Comparison of ENCODE assay signal across 28 cellular contexts in genomic region chr4:182770969-182771330, GRCh38.
DNase-seq lines count a peak whose midpoint lies in the region; ATAC-seq and TF ChIP-seq lines count a peak whose summit lies in the region.
"Had no signal": no experiment of that assay in that cellular context is flagged by ENCODE, and none has a peak within 500 bp of the region (broad histone marks: within the 10 kb centered on the region; RNA-seq: fewer than 3 reads in every experiment).

No MANE protein-coding gene starts in this region.

- WGBS in HUES64: 52% methylated on average over 2 of the region's 2 CpGs

- DNase-seq in ELF-1 (ENCODE audit: low read depth, low spot score): peak; percentile 49
- DNase-seq in choroid plexus epithelial cell (ENCODE audit: low read depth): peak; percentile 80
- peak; percentile 63 for DNase-seq in iPS-NIHi7 (ENCODE audit: extremely low spot score)
- no peak for DNase-seq in kidney tubule cell (ENCODE audit: low spot score)
- DNase-seq in activated CD4-positive, alpha-beta T cell treated with anti-CD3 and anti-CD28 coated beads for 48 hours: no peak
- DNase-seq: activated CD4-positive, alpha-beta memory T cell treated with anti-CD3 and anti-CD28 coated beads for 36 hours; activated CD4-positive, CD25-positive, alpha-beta regulatory T cell treated with anti-CD3 and anti-CD28 coated beads, Interleukin-2, amount 50 U/mL, for 72 hours; activated naive CD4-positive, alpha-beta T cell treated with Interleukin-2 at 50 U/mL for 16 hours; AML-193; CD4-positive, CD25-positive, alpha-beta regulatory T cell; DND-41; hypothalamus; lower lobe of right lung; mucosa of descending colon; NCI-H1105; NCI-H2171; NCI-H524 treated with DMSO at 0.1 percent for 48 hours; ovary; PC-3; stimulated activated CD4-positive, alpha-beta T cell treated with anti-CD3 and anti-CD28 coated beads, Interleukin-15, amount 100 ng/mL, for 24 hours; stimulated activated CD4-positive, alpha-beta T cell treated with anti-CD3 and anti-CD28 coated beads, Interleukin-4, amount 100 ng/mL, for 4 hours; trophoblast cell had no signal

- H3K27ac ChIP-seq in HUES64 (ENCODE audit: low read depth, low read length): peak overlapping the region; percentile 58
- H3K27ac ChIP-seq: gastroesophageal sphincter, lower lobe of right lung, ovary had no signal

- ATAC-seq in HG03097 (IDR thresholded peaks at IDR 0.05; ENCODE audit: low FRiP score, unreplicated experiment): no peak
- no peak for ATAC-seq in GM18858 (IDR thresholded peaks at IDR 0.05; ENCODE audit: unreplicated experiment)
- ATAC-seq: gastroesophageal sphincter; HCT116; mucosa of descending colon; natural killer cell treated with Interleukin-12 subunit alpha and Interleukin-12 subunit beta and Interleukin-15 and Interleukin-18, amount 100 ng/mL, for 72 hours; PC-3 had no signal

- peaks cover 33% of the 10 kb centered on the region for H3K36me3 ChIP-seq in HUES64 (ENCODE audit: insufficient read depth, low read length)
- H3K36me3 ChIP-seq: lower lobe of right lung, ovary had no signal

- H3K9ac ChIP-seq in HUES64 (ENCODE audit: low read depth, low read length): peak overlapping the region; percentile 5; the same call in 1 of the 2 replicates

- TF ChIP-seq CTCF in choroid plexus epithelial cell (conservative IDR thresholded peaks at IDR 0.05; ENCODE audit: low read depth, low read length): no peak

- H3K9me3 ChIP-seq in HUES64 (ENCODE audit: insufficient read depth, low read depth, low read length): no peaks in the 10 kb centered on the region
- H3K9me3 ChIP-seq: gastroesophageal sphincter, lower lobe of right lung, mucosa of descending colon, ovary had no signal

- H3K4me3 ChIP-seq in HUES64 (ENCODE audit: low read length) (no peak overlapping the region), choroid plexus epithelial cell (ENCODE audit: low read depth, low read length) (no peak overlapping the region)
- H3K4me3 ChIP-seq: gastroesophageal sphincter, lower lobe of right lung, mucosa of descending colon, ovary had no signal

- H3K27me3 ChIP-seq in HUES64 (ENCODE audit: insufficient read depth, low read length): no peaks in the 10 kb centered on the region
- H3K27me3 ChIP-seq: gastroesophageal sphincter, ovary had no signal

- peaks cover 39% of the 10 kb centered on the region for H3K4me1 ChIP-seq in HUES64 (ENCODE audit: insufficient read depth, low read length)
- H3K4me1 ChIP-seq: gastroesophageal sphincter, lower lobe of right lung had no signal

Comparison
In these comparisons a context has a peak if more than half of its experiments do, and no peak if none do; other contexts are left out.
1. DNase-seq: peak in ELF-1 (single experiment), choroid plexus epithelial cell (single experiment) and iPS-NIHi7 (single experiment); none in kidney tubule cell (single experiment) and activated CD4-positive, alpha-beta T cell treated with anti-CD3 and anti-CD28 coated beads for 48 hours (single experiment).